Comparison of ENCODE assay signal across 2 cellular contexts in the genomic region with DNA sequence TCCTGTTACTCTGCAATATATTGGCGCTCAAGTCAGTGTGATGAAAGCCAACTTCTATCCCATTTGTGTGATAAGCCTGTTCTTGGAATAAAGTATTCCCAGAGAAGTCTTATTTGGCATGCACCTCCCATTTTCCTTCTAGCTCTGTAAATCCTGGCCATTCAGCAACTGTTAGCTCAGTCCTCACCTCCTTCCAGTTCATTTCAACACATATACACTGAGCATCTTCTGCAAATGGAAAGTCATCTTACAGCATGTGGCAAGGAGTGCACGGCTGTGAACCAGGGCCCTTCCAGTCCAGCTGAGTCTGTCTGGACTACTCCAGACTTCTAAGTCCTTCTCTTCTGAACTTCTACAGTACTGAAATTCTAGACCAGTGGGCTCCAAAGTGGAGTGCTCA.
TF ChIP-seq lines count a peak whose summit lies in the region.

No MANE protein-coding gene starts in this region.

TF ChIP-seq in GM23338, 12 proteins besides CTCF, POLR2A, EP300 and RAD21 (continued from another document):
- TF ChIP-seq NANOG (IDR thresholded peaks at IDR 0.05; ENCODE audit: borderline replicate concordance) (no peak), STAT1 (IDR thresholded peaks at IDR 0.05; ENCODE audit: unreplicated experiment) (no peak), JUNB (IDR thresholded peaks at IDR 0.05; ENCODE audit: unreplicated experiment) (no peak), ZNF114 (CRISPR knock-in tag; IDR thresholded peaks at IDR 0.05) (no peak), ZNF331 (CRISPR knock-in tag; IDR thresholded peaks at IDR 0.05; ENCODE audit: low read depth) (no peak)
- TF ChIP-seq, protein P1, sequence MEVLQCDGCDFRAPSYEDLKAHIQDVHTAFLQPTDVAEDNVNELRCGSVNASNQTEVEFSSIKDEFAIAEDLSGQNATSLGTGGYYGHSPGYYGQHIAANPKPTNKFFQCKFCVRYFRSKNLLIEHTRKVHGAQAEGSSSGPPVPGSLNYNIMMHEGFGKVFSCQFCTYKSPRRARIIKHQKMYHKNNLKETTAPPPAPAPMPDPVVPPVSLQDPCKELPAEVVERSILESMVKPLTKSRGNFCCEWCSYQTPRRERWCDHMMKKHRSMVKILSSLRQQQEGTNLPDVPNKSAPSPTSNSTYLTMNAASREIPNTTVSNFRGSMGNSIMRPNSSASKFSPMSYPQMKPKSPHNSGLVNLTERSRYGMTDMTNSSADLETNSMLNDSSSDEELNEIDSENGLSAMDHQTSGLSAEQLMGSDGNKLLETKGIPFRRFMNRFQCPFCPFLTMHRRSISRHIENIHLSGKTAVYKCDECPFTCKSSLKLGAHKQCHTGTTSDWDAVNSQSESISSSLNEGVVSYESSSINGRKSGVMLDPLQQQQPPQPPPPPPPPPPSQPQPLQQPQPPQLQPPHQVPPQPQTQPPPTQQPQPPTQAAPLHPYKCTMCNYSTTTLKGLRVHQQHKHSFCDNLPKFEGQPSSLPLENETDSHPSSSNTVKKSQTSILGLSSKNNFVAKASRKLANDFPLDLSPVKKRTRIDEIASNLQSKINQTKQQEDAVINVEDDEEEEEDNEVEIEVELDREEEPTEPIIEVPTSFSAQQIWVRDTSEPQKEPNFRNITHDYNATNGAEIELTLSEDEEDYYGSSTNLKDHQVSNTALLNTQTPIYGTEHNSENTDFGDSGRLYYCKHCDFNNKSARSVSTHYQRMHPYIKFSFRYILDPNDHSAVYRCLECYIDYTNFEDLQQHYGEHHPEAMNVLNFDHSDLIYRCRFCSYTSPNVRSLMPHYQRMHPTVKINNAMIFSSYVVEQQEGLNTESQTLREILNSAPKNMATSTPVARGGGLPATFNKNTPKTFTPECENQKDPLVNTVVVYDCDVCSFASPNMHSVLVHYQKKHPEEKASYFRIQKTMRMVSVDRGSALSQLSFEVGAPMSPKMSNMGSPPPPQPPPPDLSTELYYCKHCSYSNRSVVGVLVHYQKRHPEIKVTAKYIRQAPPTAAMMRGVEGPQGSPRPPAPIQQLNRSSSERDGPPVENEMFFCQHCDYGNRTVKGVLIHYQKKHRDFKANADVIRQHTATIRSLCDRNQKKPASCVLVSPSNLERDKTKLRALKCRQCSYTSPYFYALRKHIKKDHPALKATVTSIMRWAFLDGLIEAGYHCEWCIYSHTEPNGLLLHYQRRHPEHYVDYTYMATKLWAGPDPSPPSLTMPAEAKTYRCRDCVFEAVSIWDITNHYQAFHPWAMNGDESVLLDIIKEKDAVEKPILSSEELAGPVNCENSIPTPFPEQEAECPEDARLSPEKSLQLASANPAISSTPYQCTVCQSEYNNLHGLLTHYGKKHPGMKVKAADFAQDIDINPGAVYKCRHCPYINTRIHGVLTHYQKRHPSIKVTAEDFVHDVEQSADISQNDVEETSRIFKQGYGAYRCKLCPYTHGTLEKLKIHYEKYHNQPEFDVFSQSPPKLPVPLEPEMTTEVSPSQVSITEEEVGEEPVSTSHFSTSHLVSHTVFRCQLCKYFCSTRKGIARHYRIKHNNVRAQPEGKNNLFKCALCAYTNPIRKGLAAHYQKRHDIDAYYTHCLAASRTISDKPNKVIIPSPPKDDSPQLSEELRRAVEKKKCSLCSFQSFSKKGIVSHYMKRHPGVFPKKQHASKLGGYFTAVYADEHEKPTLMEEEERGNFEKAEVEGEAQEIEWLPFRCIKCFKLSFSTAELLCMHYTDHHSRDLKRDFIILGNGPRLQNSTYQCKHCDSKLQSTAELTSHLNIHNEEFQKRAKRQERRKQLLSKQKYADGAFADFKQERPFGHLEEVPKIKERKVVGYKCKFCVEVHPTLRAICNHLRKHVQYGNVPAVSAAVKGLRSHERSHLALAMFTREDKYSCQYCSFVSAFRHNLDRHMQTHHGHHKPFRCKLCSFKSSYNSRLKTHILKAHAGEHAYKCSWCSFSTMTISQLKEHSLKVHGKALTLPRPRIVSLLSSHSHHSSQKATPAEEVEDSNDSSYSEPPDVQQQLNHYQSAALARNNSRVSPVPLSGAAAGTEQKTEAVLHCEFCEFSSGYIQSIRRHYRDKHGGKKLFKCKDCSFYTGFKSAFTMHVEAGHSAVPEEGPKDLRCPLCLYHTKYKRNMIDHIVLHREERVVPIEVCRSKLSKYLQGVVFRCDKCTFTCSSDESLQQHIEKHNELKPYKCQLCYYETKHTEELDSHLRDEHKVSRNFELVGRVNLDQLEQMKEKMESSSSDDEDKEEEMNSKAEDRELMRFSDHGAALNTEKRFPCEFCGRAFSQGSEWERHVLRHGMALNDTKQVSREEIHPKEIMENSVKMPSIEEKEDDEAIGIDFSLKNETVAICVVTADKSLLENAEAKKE (CRISPR knock-in tag; IDR thresholded peaks at IDR 0.05) = no peak
- TF ChIP-seq, protein P2, sequence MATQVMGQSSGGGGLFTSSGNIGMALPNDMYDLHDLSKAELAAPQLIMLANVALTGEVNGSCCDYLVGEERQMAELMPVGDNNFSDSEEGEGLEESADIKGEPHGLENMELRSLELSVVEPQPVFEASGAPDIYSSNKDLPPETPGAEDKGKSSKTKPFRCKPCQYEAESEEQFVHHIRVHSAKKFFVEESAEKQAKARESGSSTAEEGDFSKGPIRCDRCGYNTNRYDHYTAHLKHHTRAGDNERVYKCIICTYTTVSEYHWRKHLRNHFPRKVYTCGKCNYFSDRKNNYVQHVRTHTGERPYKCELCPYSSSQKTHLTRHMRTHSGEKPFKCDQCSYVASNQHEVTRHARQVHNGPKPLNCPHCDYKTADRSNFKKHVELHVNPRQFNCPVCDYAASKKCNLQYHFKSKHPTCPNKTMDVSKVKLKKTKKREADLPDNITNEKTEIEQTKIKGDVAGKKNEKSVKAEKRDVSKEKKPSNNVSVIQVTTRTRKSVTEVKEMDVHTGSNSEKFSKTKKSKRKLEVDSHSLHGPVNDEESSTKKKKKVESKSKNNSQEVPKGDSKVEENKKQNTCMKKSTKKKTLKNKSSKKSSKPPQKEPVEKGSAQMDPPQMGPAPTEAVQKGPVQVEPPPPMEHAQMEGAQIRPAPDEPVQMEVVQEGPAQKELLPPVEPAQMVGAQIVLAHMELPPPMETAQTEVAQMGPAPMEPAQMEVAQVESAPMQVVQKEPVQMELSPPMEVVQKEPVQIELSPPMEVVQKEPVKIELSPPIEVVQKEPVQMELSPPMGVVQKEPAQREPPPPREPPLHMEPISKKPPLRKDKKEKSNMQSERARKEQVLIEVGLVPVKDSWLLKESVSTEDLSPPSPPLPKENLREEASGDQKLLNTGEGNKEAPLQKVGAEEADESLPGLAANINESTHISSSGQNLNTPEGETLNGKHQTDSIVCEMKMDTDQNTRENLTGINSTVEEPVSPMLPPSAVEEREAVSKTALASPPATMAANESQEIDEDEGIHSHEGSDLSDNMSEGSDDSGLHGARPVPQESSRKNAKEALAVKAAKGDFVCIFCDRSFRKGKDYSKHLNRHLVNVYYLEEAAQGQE (IDR thresholded peaks at IDR 0.05; ENCODE audit: unreplicated experiment) = no peak

TF ChIP-seq in WTC11, 78 proteins besides CTCF, POLR2A, EP300 and RAD21 (continued from another document):
- no peak for TF ChIP-seq SMAD4 (CRISPR knock-in tag; IDR thresholded peaks at IDR 0.05)
- TF ChIP-seq HMGA2 (CRISPR knock-in tag; IDR thresholded peaks at IDR 0.05) = no peak
- TF ChIP-seq GTF2I (CRISPR knock-in tag; conservative IDR thresholded peaks at IDR 0.05) = no peak
- TF ChIP-seq GRHL2 (CRISPR knock-in tag; IDR thresholded peaks at IDR 0.05; ENCODE audit: insufficient replicate concordance, severe bottlenecking) = no peak
- TF ChIP-seq, protein P3, sequence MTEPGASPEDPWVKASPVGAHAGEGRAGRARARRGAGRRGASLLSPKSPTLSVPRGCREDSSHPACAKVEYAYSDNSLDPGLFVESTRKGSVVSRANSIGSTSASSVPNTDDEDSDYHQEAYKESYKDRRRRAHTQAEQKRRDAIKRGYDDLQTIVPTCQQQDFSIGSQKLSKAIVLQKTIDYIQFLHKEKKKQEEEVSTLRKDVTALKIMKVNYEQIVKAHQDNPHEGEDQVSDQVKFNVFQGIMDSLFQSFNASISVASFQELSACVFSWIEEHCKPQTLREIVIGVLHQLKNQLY (CRISPR knock-in tag; IDR thresholded peaks at IDR 0.05) = no peak
- no peak for TF ChIP-seq RORB (CRISPR knock-in tag; IDR thresholded peaks at IDR 0.05)
- TF ChIP-seq, protein P4, sequence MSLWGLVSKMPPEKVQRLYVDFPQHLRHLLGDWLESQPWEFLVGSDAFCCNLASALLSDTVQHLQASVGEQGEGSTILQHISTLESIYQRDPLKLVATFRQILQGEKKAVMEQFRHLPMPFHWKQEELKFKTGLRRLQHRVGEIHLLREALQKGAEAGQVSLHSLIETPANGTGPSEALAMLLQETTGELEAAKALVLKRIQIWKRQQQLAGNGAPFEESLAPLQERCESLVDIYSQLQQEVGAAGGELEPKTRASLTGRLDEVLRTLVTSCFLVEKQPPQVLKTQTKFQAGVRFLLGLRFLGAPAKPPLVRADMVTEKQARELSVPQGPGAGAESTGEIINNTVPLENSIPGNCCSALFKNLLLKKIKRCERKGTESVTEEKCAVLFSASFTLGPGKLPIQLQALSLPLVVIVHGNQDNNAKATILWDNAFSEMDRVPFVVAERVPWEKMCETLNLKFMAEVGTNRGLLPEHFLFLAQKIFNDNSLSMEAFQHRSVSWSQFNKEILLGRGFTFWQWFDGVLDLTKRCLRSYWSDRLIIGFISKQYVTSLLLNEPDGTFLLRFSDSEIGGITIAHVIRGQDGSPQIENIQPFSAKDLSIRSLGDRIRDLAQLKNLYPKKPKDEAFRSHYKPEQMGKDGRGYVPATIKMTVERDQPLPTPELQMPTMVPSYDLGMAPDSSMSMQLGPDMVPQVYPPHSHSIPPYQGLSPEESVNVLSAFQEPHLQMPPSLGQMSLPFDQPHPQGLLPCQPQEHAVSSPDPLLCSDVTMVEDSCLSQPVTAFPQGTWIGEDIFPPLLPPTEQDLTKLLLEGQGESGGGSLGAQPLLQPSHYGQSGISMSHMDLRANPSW (CRISPR knock-in tag; conservative IDR thresholded peaks at IDR 0.05; ENCODE audit: low read depth) = no peak
